10 cellular contexts compared by ENCODE assay signal in genomic region chr6:113825776-113826175, GRCh38. TPM values are rescaled to one million over a fixed set of nuclear protein-coding genes. Genes with fewer than 3 reads are reported as not detected.
DNase-seq lines count a peak whose midpoint lies in the region; TF ChIP-seq lines count a peak whose summit lies in the region.
"Had no signal": no experiment of that assay in that cellular context is flagged by ENCODE, and none has a peak within 500 bp of the region (broad histone marks: within the 10 kb centered on the region; RNA-seq: fewer than 3 reads in every experiment).

No MANE protein-coding gene starts in this region.

- H3K27ac ChIP-seq in prostate gland, result no peak overlapping the region

- H3K4me3 ChIP-seq in prostate gland, result no peak overlapping the region

- intact Hi-C loops in prostate gland (cut with DNase I), result no loop called here

- WGBS in prostate gland, result 3% methylated on average over 5 of the region's 5 CpGs

- H3K27me3 ChIP-seq in prostate gland (replicated peaks; ENCODE audit: insufficient read depth), result no peaks in the 10 kb centered on the region

- TF ChIP-seq CTCF in prostate gland (IDR thresholded peaks at IDR 0.05), result no peak
- no peak for TF ChIP-seq CTCF in GM20000 (IDR thresholded peaks at IDR 0.05; ENCODE audit: extremely low read depth, missing control alignments)

- H3K9me3 ChIP-seq in prostate gland, result no peaks in the 10 kb centered on the region

- no peak for TF ChIP-seq POLR2A in prostate gland (IDR thresholded peaks at IDR 0.05)

- DNase-seq in EH (ENCODE audit: low read depth), result peak; percentile 87
- peak; percentile 91 for DNase-seq in RPMI7951 (ENCODE audit: low read depth)
- DNase-seq in globus pallidus (ENCODE audit: low spot score), result peak; percentile 89
- peak; percentile 73 for DNase-seq in prostate gland (ENCODE audit: low spot score)
- no peak for DNase-seq in activated effector memory CD4-positive, alpha-beta T cell treated with anti-CD3 and anti-CD28 coated beads, Interleukin-2, amount 50 U/mL, for 16 hours
- DNase-seq in NCI-H748 treated with DMSO at 0.1 percent for 48 hours (lab: John Stamatoyannopoulos, UW), result no peak
- DNase-seq in GM20000 (ENCODE audit: low spot score), result no peak
- DNase-seq in activated CD4-positive, alpha-beta T cell treated with anti-CD3 and anti-CD28 coated beads, Interleukin-2, amount 50 U/mL, for 4 hours, result no peak
- DNase-seq: activated T-cell treated with anti-CD3 and anti-CD28 coated beads, Interleukin-2, amount 50 U/mL, for 72 hours; islet precursor cell had no signal

- H3K36me3 ChIP-seq in prostate gland, result no peaks in the 10 kb centered on the region

- H3K4me1 ChIP-seq in prostate gland (replicated peaks), result no peaks in the 10 kb centered on the region

RNA-seq across cellular contexts. Expression of gene MARCKS, which starts 31.4 kb away (rescaled TPM):
- 130 and 168 TPM in 2 replicates for total RNA-seq in RPMI7951 (2014; rRNA removed; shearing (Covaris generic))
- total RNA-seq in prostate gland, result 100 to 1,000 TPM in 1 of 2 donors, 10 to 100 TPM in 1; 96.2 to 190 TPM

Comparison
In these comparisons a context has a peak if more than half of its experiments do, and no peak if none do; other contexts are left out.
1. DNase-seq: peak in EH (single experiment), RPMI7951 (single experiment), globus pallidus (single experiment) and prostate gland (single experiment); none in activated effector memory CD4-positive, alpha-beta T cell treated with anti-CD3 and anti-CD28 coated beads, Interleukin-2, amount 50 U/mL, for 16 hours (single experiment), NCI-H748 treated with DMSO at 0.1 percent for 48 hours (single experiment), GM20000 (single experiment) and activated CD4-positive, alpha-beta T cell treated with anti-CD3 and anti-CD28 coated beads, Interleukin-2, amount 50 U/mL, for 4 hours (0 of 2).